ENCODE assay signal across 8 cellular contexts in the genomic region with DNA sequence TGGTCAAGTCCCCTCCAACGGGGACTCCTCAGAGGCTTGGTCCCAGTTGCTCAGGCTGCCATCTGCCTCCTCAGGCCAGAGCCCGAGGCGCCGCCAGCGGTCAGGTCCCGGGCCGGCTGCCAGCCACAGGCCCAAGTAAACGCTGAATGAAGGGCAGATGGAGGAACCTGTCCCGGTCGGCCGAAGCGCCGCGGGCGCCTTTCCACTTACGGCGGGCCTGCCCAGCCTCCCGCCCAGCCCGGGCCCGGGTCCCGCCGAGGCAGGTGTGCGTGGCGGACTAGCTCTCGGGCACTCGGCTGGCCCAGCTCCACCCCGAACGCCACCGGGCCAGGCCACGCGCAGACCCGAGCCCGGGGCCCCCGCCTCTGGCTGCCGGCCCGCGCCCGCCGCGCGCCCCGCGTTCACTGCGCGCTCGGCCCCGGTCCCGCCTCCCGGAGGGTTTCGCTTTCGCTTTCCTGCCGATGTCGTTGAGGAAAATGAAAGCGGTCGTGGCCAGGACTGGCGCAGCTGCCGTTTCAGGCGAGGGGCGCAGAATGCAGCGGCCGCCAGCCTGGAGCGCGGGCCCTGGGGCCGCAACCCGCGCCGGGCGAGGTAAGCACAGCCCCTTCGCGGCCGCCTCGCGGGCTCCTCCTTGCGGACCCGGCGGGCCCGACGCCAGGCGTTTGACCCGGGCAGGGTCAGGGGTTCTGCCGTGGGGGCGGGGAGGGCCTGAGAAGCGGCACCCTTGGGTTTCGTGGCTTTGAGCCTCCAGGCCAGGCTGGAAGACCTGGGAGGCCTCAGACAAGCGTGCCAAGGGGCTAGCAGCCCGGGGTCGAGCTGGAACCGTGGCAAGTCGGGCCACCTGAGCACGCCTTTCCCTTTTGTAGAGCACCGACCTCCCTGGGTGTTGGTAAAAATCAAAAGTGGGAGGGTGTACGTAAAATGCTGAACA. TPM values are rescaled to one million over a fixed set of nuclear protein-coding genes. Genes with fewer than 3 reads are reported as not detected.
DNase-seq lines count a peak whose midpoint lies in the region; ATAC-seq and TF ChIP-seq lines count a peak whose summit lies in the region.

No MANE protein-coding gene starts in this region.

- peak overlapping the region; percentile 61 for H3K18ac ChIP-seq in mesendoderm (ENCODE audit: low read length)

- H4K5ac ChIP-seq in mesendoderm (ENCODE audit: low read length), result no peak overlapping the region

- H2AK5ac ChIP-seq in mesendoderm (ENCODE audit: low read length), result no peak overlapping the region

- H3K4me2 ChIP-seq in mesendoderm (ENCODE audit: low read length), result peak overlapping the region; percentile 52

- no peak overlapping the region for H3K4ac ChIP-seq in mesendoderm (ENCODE audit: low read depth, low read length)

- H3K79me1 ChIP-seq in mesendoderm (ENCODE audit: low read length), result no peaks in the 10 kb centered on the region

- H2BK5ac ChIP-seq in mesendoderm (ENCODE audit: low read length), result no peak overlapping the region

- no peaks in the 10 kb centered on the region for H3K9me3 ChIP-seq in effector memory CD4-positive, alpha-beta T cell (ENCODE audit: control insufficient read depth, low read length)

- DNase-seq in NCI-H748 treated with DMSO at 0.1 percent for 48 hours (lab: John Stamatoyannopoulos, UW) (peak; percentile 54), mesendoderm (peak; percentile 84)
- DNase-seq in activated CD8-positive, alpha-beta memory T cell treated with anti-CD3 and anti-CD28 coated beads for 1 hour (ENCODE audit: extremely low read depth in 1 of 2, low read depth in 1 of 2), result peak; percentile 56 to 64
- peak; percentile 72 to 79 (median 75) for DNase-seq in effector memory CD4-positive, alpha-beta T cell
- peak; percentile 70 to 72 for DNase-seq in stimulated activated CD8-positive, alpha-beta memory T cell treated with anti-CD3 and anti-CD28 coated beads, Interleukin-15, amount 100 ng/mL, for 4 hours (ENCODE audit: low read depth in 2 of 2)

- peak overlapping the region; percentile 94 for H3K56ac ChIP-seq in mesendoderm (ENCODE audit: low read length)

- peak overlapping the region; percentile 90 for H3K4me3 ChIP-seq in effector memory CD4-positive, alpha-beta T cell (ENCODE audit: insufficient read depth, low read depth, low read length, poor library complexity, severe bottlenecking)
- H3K4me3 ChIP-seq in mesendoderm (ENCODE audit: low read length), result peak overlapping the region; percentile 42

- no peak overlapping the region for H4K8ac ChIP-seq in mesendoderm (ENCODE audit: low read depth, low read length)

- H2BK120ac ChIP-seq in mesendoderm (ENCODE audit: low read depth, low read length), result no peak overlapping the region

- ATAC-seq in GM19043 (IDR thresholded peaks at IDR 0.05; ENCODE audit: low read depth, unreplicated experiment), result peak; percentile 65
- peak; percentile 73 for ATAC-seq in HG03280 (IDR thresholded peaks at IDR 0.05; ENCODE audit: unreplicated experiment)

- H3K27ac ChIP-seq in C4-2B (peak overlapping the region; percentile 90), mesendoderm (ENCODE audit: low read depth, low read length) (peak overlapping the region; percentile 75)
- peak overlapping the region; percentile 99 for H3K27ac ChIP-seq in effector memory CD4-positive, alpha-beta T cell (ENCODE audit: insufficient read depth, low read length, poor library complexity, severe bottlenecking)

- no peaks in the 10 kb centered on the region for H3K79me2 ChIP-seq in mesendoderm (ENCODE audit: control insufficient read depth, insufficient read depth, low read length)

- H3K23ac ChIP-seq in mesendoderm (ENCODE audit: low read length), result no peak overlapping the region

- H3K27me3 ChIP-seq in effector memory CD4-positive, alpha-beta T cell (replicated peaks; ENCODE audit: control insufficient read depth, insufficient read depth, low read length, poor library complexity, severe bottlenecking), result no peaks in the 10 kb centered on the region
- H3K27me3 ChIP-seq in mesendoderm (ENCODE audit: insufficient read depth, low read length, poor library complexity), result peaks cover 2% of the 10 kb centered on the region

- peak overlapping the region; percentile 79 for H3K9ac ChIP-seq in mesendoderm (ENCODE audit: low read length)

- no CpG with 5 or more reads among the region's 92 CpGs for WGBS in mesendoderm (ENCODE audit: extremely low coverage, insufficient coverage, low lambda C conversion rate)

- no peaks in the 10 kb centered on the region for H3K36me3 ChIP-seq in effector memory CD4-positive, alpha-beta T cell (ENCODE audit: control insufficient read depth, insufficient read depth, low read length)
- no peaks in the 10 kb centered on the region for H3K36me3 ChIP-seq in mesendoderm (ENCODE audit: control insufficient read depth, insufficient read depth, low read length)

- no peak overlapping the region for H2BK15ac ChIP-seq in mesendoderm (replicated peaks; ENCODE audit: low read depth)

- TF ChIP-seq CTCF in C4-2B (conservative IDR thresholded peaks at IDR 0.05), result peak; percentile 80

- peaks cover 42% of the 10 kb centered on the region for H3K4me1 ChIP-seq in effector memory CD4-positive, alpha-beta T cell (ENCODE audit: control insufficient read depth, insufficient read depth, low read length, poor library complexity, severe bottlenecking)
- peaks cover 3% of the 10 kb centered on the region for H3K4me1 ChIP-seq in mesendoderm (ENCODE audit: control insufficient read depth, low read depth, low read length)

RNA-seq across cellular contexts. Expression of a gene that starts 41.2 kb away (rescaled TPM):
- 1.1 TPM for polyA plus RNA-seq in mesendoderm (2013, experiment 1 of 2)
- 0.88 TPM for polyA plus RNA-seq in mesendoderm (2013, experiment 2 of 2)

Comparison
In these comparisons a context has a peak if more than half of its experiments do, and no peak if none do; other contexts are left out.
1. Peak in every context shown above with its lines: DNase-seq, ATAC-seq, H3K4me3 ChIP-seq and H3K27ac ChIP-seq.